8 cellular contexts compared by ENCODE assay signal in the genomic region with DNA sequence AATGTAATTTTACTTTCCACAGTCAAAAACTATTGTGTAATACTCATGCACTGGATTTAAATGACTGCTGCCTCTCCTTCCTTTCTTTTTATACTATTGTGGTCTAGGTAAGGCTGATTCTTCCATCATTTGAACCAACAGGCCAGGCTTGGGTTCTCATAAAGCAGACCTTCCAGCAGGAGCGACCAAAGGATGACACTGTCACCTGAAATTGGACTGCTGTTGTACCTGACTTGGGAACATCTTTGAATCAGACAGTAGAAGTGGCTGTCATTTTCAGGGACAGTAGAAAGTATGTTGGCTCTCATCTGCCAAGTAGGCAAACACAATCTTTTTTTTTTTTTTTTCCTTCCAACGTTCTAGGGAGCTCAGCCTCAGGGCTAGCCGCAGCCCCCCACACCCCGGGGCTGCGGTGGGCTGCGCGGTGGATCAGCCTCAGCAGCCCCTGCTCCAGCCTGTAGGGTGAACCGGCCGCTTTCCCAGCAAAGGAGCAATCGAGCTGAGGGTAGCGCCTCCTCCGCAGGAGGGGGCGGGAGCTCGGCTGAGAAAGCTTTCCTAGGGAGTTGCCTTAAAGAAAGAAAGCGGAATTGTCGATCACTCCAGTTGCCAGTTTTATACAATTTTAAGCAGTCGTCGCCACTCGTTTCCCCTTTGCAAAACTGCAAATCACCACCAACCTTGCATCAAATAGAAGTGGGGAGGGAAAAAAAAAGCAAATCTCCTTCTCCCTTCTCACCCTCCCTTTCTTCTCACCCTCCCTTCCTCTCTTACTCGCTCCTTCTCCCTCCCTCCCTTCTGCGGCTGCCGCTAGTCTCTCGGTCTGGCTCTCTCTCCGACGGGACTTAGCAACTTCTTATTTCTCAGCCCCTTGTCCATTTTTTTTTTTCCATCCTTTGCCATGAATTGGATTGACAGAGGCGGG. TPM values are rescaled to one million over a fixed set of nuclear protein-coding genes. Genes with fewer than 3 reads are reported as not detected.
DNase-seq lines count a peak whose midpoint lies in the region; ATAC-seq and TF ChIP-seq lines count a peak whose summit lies in the region.

Gene PDE3A (plus strand): TSS at position 807 of the 922 bp plus-strand sequence. CDS start 748 bp downstream, outside the sequence.

- no peaks in the 10 kb centered on the region for H3K4me1 ChIP-seq in CD8-positive, alpha-beta T cell (ENCODE audit: insufficient read depth, low read length)
- H3K4me1 ChIP-seq in cardiac muscle cell (ENCODE audit: low read depth) (no peaks in the 10 kb centered on the region), neutrophil (ENCODE audit: control insufficient read depth in 1 of 2, insufficient read depth in 1 of 2, low read depth in 1 of 2, low read length in 1 of 2) (peaks cover 19 to 21% of the 10 kb centered on the region in 2 experiments)

- CTCF ChIA-PET in CD8-positive, alpha-beta T cell (lab: Charles Lee), result no interaction called here

- intact Hi-C loops in CD8-positive, alpha-beta T cell (cut with DNase I, micrococcal nuclease), result no loop called here

- no peak within 1 kb of the TSS for H3K27ac ChIP-seq in CD8-positive, alpha-beta T cell (ENCODE audit: low read depth, low read length)
- H3K27ac ChIP-seq in cardiac muscle cell, result no peak within 1 kb of the TSS
- H3K27ac ChIP-seq in neutrophil, result no peak within 1 kb of the TSS

- TF ChIP-seq CTCF in CD8-positive, alpha-beta T cell (IDR thresholded peaks at IDR 0.05), result no peak
- TF ChIP-seq CTCF in cardiac muscle cell (IDR thresholded peaks at IDR 0.05; ENCODE audit: low read depth, low read length), result peak; percentile 38
- no peak for TF ChIP-seq CTCF in neutrophil (IDR thresholded peaks at IDR 0.05)

- peaks cover 15% of the 10 kb centered on the region for H3K4me1 Mint-ChIP-seq in CD8-positive, alpha-beta T cell (ENCODE audit: low read depth)
- peaks cover 15% of the 10 kb centered on the region for H3K4me1 Mint-ChIP-seq in activated naive CD8-positive, alpha-beta T cell treated with anti-CD3 and anti-CD28 coated beads, Interleukin-2, amount 50 U/mL, for 24 hours

- H3K9me3 ChIP-seq in CD8-positive, alpha-beta T cell (ENCODE audit: low read length), result no peaks in the 10 kb centered on the region
- H3K9me3 ChIP-seq in cardiac muscle cell (ENCODE audit: low read depth) (no peaks in the 10 kb centered on the region), neutrophil (no peaks in the 10 kb centered on the region)

- peak within 1 kb of the TSS; percentile 50 for H3K4me3 Mint-ChIP-seq in CD8-positive, alpha-beta T cell
- peak within 1 kb of the TSS; percentile 70 for H3K4me3 Mint-ChIP-seq in activated naive CD8-positive, alpha-beta T cell treated with anti-CD3 and anti-CD28 coated beads, Interleukin-2, amount 50 U/mL, for 24 hours

- H3K27ac Mint-ChIP-seq in CD8-positive, alpha-beta T cell, result no peak within 1 kb of the TSS
- H3K27ac Mint-ChIP-seq in activated naive CD8-positive, alpha-beta T cell treated with anti-CD3 and anti-CD28 coated beads, Interleukin-2, amount 50 U/mL, for 24 hours, result no peak within 1 kb of the TSS

- DNase-seq in CD8-positive, alpha-beta T cell, result no peak
- peak; percentile 79 to 87 for DNase-seq in Kasumi-1 (lab: John Stamatoyannopoulos, UW)
- DNase-seq in activated naive CD8-positive, alpha-beta T cell treated with anti-CD3 and anti-CD28 coated beads, Interleukin-2, amount 50 U/mL, for 24 hours, result no peak
- peak; percentile 78 to 89 for DNase-seq in cardiac muscle cell (ENCODE audit: low read depth in 1 of 2, low spot score in 1 of 2)
- DNase-seq in germinal center (ENCODE audit: low spot score), result no peak

- POLR2A ChIA-PET in CD8-positive, alpha-beta T cell (lab: Charles Lee), result no interaction called here

- H3K9me3 Mint-ChIP-seq in CD8-positive, alpha-beta T cell, result no peaks in the 10 kb centered on the region
- H3K9me3 Mint-ChIP-seq in activated naive CD8-positive, alpha-beta T cell treated with anti-CD3 and anti-CD28 coated beads, Interleukin-2, amount 50 U/mL, for 24 hours, result no peaks in the 10 kb centered on the region

- H3K27me3 Mint-ChIP-seq in CD8-positive, alpha-beta T cell (ENCODE audit: low read depth), result peaks cover 37% of the 10 kb centered on the region
- H3K27me3 Mint-ChIP-seq in activated naive CD8-positive, alpha-beta T cell treated with anti-CD3 and anti-CD28 coated beads, Interleukin-2, amount 50 U/mL, for 24 hours, result peaks cover 51% of the 10 kb centered on the region

- no peak for ATAC-seq in CD8-positive, alpha-beta T cell
- no peak for ATAC-seq in activated naive CD8-positive, alpha-beta T cell treated with anti-CD3 and anti-CD28 coated beads, Interleukin-2, amount 50 U/mL, for 24 hours
- ATAC-seq in HG02840 (IDR thresholded peaks at IDR 0.05; ENCODE audit: low FRiP score, unreplicated experiment), result no peak
- ATAC-seq in GM21737 (IDR thresholded peaks at IDR 0.05; ENCODE audit: unreplicated experiment), result no peak

- no peaks in the 10 kb centered on the region for H3K36me3 Mint-ChIP-seq in CD8-positive, alpha-beta T cell
- no peaks in the 10 kb centered on the region for H3K36me3 Mint-ChIP-seq in activated naive CD8-positive, alpha-beta T cell treated with anti-CD3 and anti-CD28 coated beads, Interleukin-2, amount 50 U/mL, for 24 hours (ENCODE audit: low read depth)

- no peak within 1 kb of the TSS for H3K4me3 ChIP-seq in CD8-positive, alpha-beta T cell (ENCODE audit: low read depth, low read length)
- H3K4me3 ChIP-seq in cardiac muscle cell (peak within 1 kb of the TSS; percentile 61), neutrophil (ENCODE audit: low read depth in 1 of 2, low read length in 1 of 2) (peak within 1 kb of the TSS; percentile 16 to 61)

- no peaks in the 10 kb centered on the region for H3K27me3 ChIP-seq in CD8-positive, alpha-beta T cell (ENCODE audit: insufficient read depth, low read length)
- H3K27me3 ChIP-seq in cardiac muscle cell (peaks cover 52% of the 10 kb centered on the region), neutrophil (peaks cover 72% of the 10 kb centered on the region)

- H3K36me3 ChIP-seq in CD8-positive, alpha-beta T cell (ENCODE audit: insufficient read depth, low read length), result no peaks in the 10 kb centered on the region
- no peaks in the 10 kb centered on the region for H3K36me3 ChIP-seq in cardiac muscle cell
- no peaks in the 10 kb centered on the region for H3K36me3 ChIP-seq in neutrophil

RNA-seq across cellular contexts. Expression of gene PDE3A, which starts in this region (rescaled TPM):
- not detected for total RNA-seq in CD8-positive, alpha-beta T cell
- total RNA-seq in cardiac muscle cell, result 2.7 and 4.4 TPM in 2 replicates
- 1.3 and 1.8 TPM in 2 replicates for polyA plus RNA-seq in cardiac muscle cell

Comparison
In these comparisons a context has a peak if more than half of its experiments do, and no peak if none do; other contexts are left out.
1. DNase-seq: peak in Kasumi-1 (2 of 2) and cardiac muscle cell (2 of 2); none in CD8-positive, alpha-beta T cell (0 of 7), activated naive CD8-positive, alpha-beta T cell treated with anti-CD3 and anti-CD28 coated beads, Interleukin-2, amount 50 U/mL, for 24 hours (single experiment) and germinal center (single experiment).